In genomic region chr18:42956287-42956686, GRCh38 we compare ENCODE assay signal across 30 cellular contexts.
"Had no signal": no experiment of that assay in that cellular context is flagged by ENCODE, and none has a peak within 500 bp of the region (broad histone marks: within the 10 kb centered on the region; RNA-seq: fewer than 3 reads in every experiment).

No MANE protein-coding gene starts in this region.

- H3K36me3 Mint-ChIP-seq: mesothelial cell of epicardium; naive B cell; natural killer cell; neural progenitor cell; stimulated activated effector memory CD8-positive, alpha-beta T cell treated with anti-CD3 and anti-CD28 coated beads, Interleukin-12 subunit alpha, Interleukin-12 subunit beta, amount 100 ng/mL, for 72 hours had no signal

- H3K4me3 Mint-ChIP-seq: mesothelial cell of epicardium; naive B cell; natural killer cell; nephron progenitor cell; neural progenitor cell; stimulated activated effector memory CD8-positive, alpha-beta T cell treated with anti-CD3 and anti-CD28 coated beads, Interleukin-12 subunit alpha, Interleukin-12 subunit beta, amount 100 ng/mL, for 72 hours; stimulated activated naive CD8-positive, alpha-beta T cell treated with anti-CD3 and anti-CD28 coated beads, Interleukin-15, Interleukin-2, amounts not matched to agents 100 ng/mL and 50 ng/mL, for 24 hours had no signal

- H3K27ac ChIP-seq: left lung, lower lobe of right lung, neural progenitor cell, neutrophil, pancreas, prostate gland, skin epidermis, suprapubic skin, thoracic aorta, tibial artery, upper lobe of right lung had no signal

- H3K4me1 ChIP-seq: left lung, lower lobe of right lung, neural progenitor cell, pancreas, prostate gland, suprapubic skin, tibial artery, upper lobe of right lung had no signal

- ATAC-seq: left colon; left lung; lower lobe of right lung; natural killer cell; pancreas; right cardiac atrium; sciatic nerve; stimulated activated effector memory CD8-positive, alpha-beta T cell treated with anti-CD3 and anti-CD28 coated beads, Interleukin-12 subunit alpha, Interleukin-12 subunit beta, amount 100 ng/mL, for 72 hours; upper lobe of right lung had no signal

- H3K27me3 Mint-ChIP-seq: naive B cell; stimulated activated naive CD8-positive, alpha-beta T cell treated with anti-CD3 and anti-CD28 coated beads, Interleukin-15, Interleukin-2, amounts not matched to agents 100 ng/mL and 50 ng/mL, for 24 hours had no signal

- H2AFZ ChIP-seq: neural progenitor cell had no signal

- H3K27ac Mint-ChIP-seq: mesothelial cell of epicardium; naive B cell; natural killer cell; nephron progenitor cell; neural progenitor cell; stimulated activated effector memory CD8-positive, alpha-beta T cell treated with anti-CD3 and anti-CD28 coated beads, Interleukin-12 subunit alpha, Interleukin-12 subunit beta, amount 100 ng/mL, for 72 hours; stimulated activated naive CD8-positive, alpha-beta T cell treated with anti-CD3 and anti-CD28 coated beads, Interleukin-15, Interleukin-2, amounts not matched to agents 100 ng/mL and 50 ng/mL, for 24 hours had no signal

- H3K9ac ChIP-seq: neural progenitor cell had no signal

- H3K9me3 ChIP-seq: left lung, lower lobe of right lung, neutrophil, pancreas, prostate gland, suprapubic skin, thoracic aorta, tibial artery, upper lobe of right lung had no signal

- H3K27me3 ChIP-seq: left lung, neural progenitor cell, neutrophil, pancreas, suprapubic skin, tibial artery, upper lobe of right lung had no signal

- H3K4me1 Mint-ChIP-seq: naive B cell; natural killer cell; nephron progenitor cell; neural progenitor cell; stimulated activated effector memory CD8-positive, alpha-beta T cell treated with anti-CD3 and anti-CD28 coated beads, Interleukin-12 subunit alpha, Interleukin-12 subunit beta, amount 100 ng/mL, for 72 hours had no signal

- H3K36me3 ChIP-seq: left lung, lower lobe of right lung, neural progenitor cell, neutrophil, pancreas, prostate gland, suprapubic skin, thoracic aorta, tibial artery, upper lobe of right lung had no signal

- H3K9me3 Mint-ChIP-seq: nephron progenitor cell had no signal

- DNase-seq: hippocampal formation; kidney; left colon; left lung; lower lobe of right lung; mammary epithelial cell; mesenchymal stem cell; naive B cell; natural killer cell; nephron progenitor cell; occipital lobe; pancreas; posterior cingulate gyrus; retina; right cardiac atrium; stimulated activated CD4-positive, alpha-beta T cell treated with anti-CD3 and anti-CD28 coated beads, Interleukin-4, amount 100 ng/mL, for 24 hours; stimulated activated naive CD4-positive, alpha-beta T cell; tibial artery; trophoblast cell; upper lobe of right lung had no signal

- H3K4me2 ChIP-seq: neural progenitor cell had no signal

- H3K4me3 ChIP-seq: left lung, lower lobe of right lung, neural progenitor cell, pancreas, prostate gland, skin epidermis, suprapubic skin, thoracic aorta, tibial artery, upper lobe of right lung had no signal
